In genomic region chr14:94598816-94599655, GRCh38 we compare ENCODE assay signal across 8 cellular contexts. TPM values are rescaled to one million over a fixed set of nuclear protein-coding genes. Genes with fewer than 3 reads are reported as not detected.
DNase-seq lines count a peak whose midpoint lies in the region; ATAC-seq and TF ChIP-seq lines count a peak whose summit lies in the region.

No MANE protein-coding gene starts in this region.

- H3K36me3 Mint-ChIP-seq in progenitor cell of endocrine pancreas (ENCODE audit: insufficient read depth) = no peaks in the 10 kb centered on the region

- peak overlapping the region; percentile 99 for H3K27ac Mint-ChIP-seq in progenitor cell of endocrine pancreas

- DNase-seq in ELR (ENCODE audit: low read depth) (peak; percentile 98), glomerular visceral epithelial cell (ENCODE audit: extremely low spot score) (peak; percentile 87), progenitor cell of endocrine pancreas (ENCODE audit: low spot score, unreplicated experiment) (peak; percentile 35)
- no peak for DNase-seq in activated CD8-positive, alpha-beta memory T cell treated with anti-CD3 and anti-CD28 coated beads for 24 hours

- H3K4me1 Mint-ChIP-seq in progenitor cell of endocrine pancreas (ENCODE audit: low read depth) = peaks cover 63% of the 10 kb centered on the region

- H3K27me3 Mint-ChIP-seq in progenitor cell of endocrine pancreas = peaks cover 5% of the 10 kb centered on the region

- peaks cover 4% of the 10 kb centered on the region for H3K9me3 Mint-ChIP-seq in progenitor cell of endocrine pancreas (ENCODE audit: low read depth)

- peak; percentile 39 for TF ChIP-seq CTCF in progenitor cell of endocrine pancreas (IDR thresholded peaks at IDR 0.05; ENCODE audit: unreplicated experiment)

- ATAC-seq in SK-N-SH treated with all-trans-retinoic acid at 6 μM for 48 hours (peak; percentile 76), GM21447 (IDR thresholded peaks at IDR 0.05; ENCODE audit: unreplicated experiment) (no peak), HG02884 (IDR thresholded peaks at IDR 0.05; ENCODE audit: unreplicated experiment) (no peak), HG02759 (IDR thresholded peaks at IDR 0.05; ENCODE audit: unreplicated experiment) (no peak)

- peak overlapping the region; percentile 45 for H3K4me3 Mint-ChIP-seq in progenitor cell of endocrine pancreas (ENCODE audit: low read depth)

TF ChIP-seq in SK-N-SH treated with all-trans-retinoic acid at 6 μM for 48 hours, 23 proteins besides CTCF, POLR2A, EP300 and RAD21:
- TF ChIP-seq PPARA (CRISPR knock-in tag; IDR thresholded peaks at IDR 0.05; ENCODE audit: borderline replicate concordance) (no peak), ZNF8 (CRISPR knock-in tag; IDR thresholded peaks at IDR 0.05) (no peak), ZFP3 (CRISPR knock-in tag; IDR thresholded peaks at IDR 0.05) (peak; percentile 65), POU6F1 (CRISPR knock-in tag; IDR thresholded peaks at IDR 0.05; ENCODE audit: borderline replicate concordance, low read depth) (no peak), CREB5 (CRISPR knock-in tag; IDR thresholded peaks at IDR 0.05; ENCODE audit: low read depth) (no peak), ZFP30 (CRISPR knock-in tag; IDR thresholded peaks at IDR 0.05) (no peak), ISL1 (CRISPR knock-in tag; IDR thresholded peaks at IDR 0.05) (no peak), RARB (CRISPR knock-in tag; IDR thresholded peaks at IDR 0.05) (no peak)

RNA-seq across cellular contexts. Expression of gene SERPINA3, which starts 13.2 kb away (rescaled TPM):
- 5.2 and 8.0 TPM in 2 replicates for total RNA-seq in progenitor cell of endocrine pancreas

RNA-seq across cellular contexts. Expression of gene SERPINA5, which starts 17.8 kb away (rescaled TPM):
- total RNA-seq in progenitor cell of endocrine pancreas = 37.7 and 39.5 TPM in 2 replicates

RNA-seq across cellular contexts. Expression of gene SERPINA4, which starts 37.8 kb away (rescaled TPM):
- 5.9 and 7.3 TPM in 2 replicates for total RNA-seq in progenitor cell of endocrine pancreas
